8 cellular contexts compared by ENCODE assay signal in the genomic region with DNA sequence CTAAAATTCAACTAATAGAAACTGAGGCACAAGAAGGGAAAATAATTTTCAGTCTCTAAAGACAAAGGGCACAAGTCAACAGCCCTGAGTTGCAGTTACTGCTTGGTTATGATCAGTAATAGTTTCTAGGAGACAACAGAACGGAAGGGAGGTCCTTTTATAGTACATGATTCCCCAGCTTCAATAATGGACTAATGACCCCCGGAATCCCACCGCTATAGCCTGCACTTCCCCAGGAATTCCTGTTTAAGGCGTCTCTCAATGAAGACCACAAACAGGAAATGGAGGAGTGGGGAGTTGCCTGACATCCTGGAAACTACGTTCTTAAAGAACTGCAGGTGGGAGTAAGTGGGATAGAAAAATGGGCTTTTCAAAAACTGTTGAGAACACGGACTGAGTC.
DNase-seq lines count a peak whose midpoint lies in the region; ATAC-seq, FAIRE-seq and TF ChIP-seq lines count a peak whose summit lies in the region.

No MANE protein-coding gene starts in this region.

- H3K4me1 ChIP-seq in OCI-LY7 (ENCODE audit: insufficient read depth, low read length, poor library complexity, severe bottlenecking) = peaks cover 30% of the 10 kb centered on the region
- peaks cover 35% of the 10 kb centered on the region for H3K4me1 ChIP-seq in endothelial cell of umbilical vein (ENCODE audit: control insufficient read depth, extremely low read depth, insufficient read depth, low read length)
- H3K4me1 ChIP-seq in rectal smooth muscle tissue (ENCODE audit: control insufficient read depth, insufficient read depth, low read length) = peaks cover 17% of the 10 kb centered on the region

- no peaks in the 10 kb centered on the region for H3K9me2 ChIP-seq in OCI-LY7 (ENCODE audit: insufficient read depth, low read length)

- no peaks in the 10 kb centered on the region for H3K9me3 ChIP-seq in OCI-LY7 (ENCODE audit: low read length)
- no peaks in the 10 kb centered on the region for H3K9me3 ChIP-seq in endothelial cell of umbilical vein (replicated peaks; ENCODE audit: control insufficient read depth, insufficient read depth, low read length)

- TF ChIP-seq POLR2A in endothelial cell of umbilical vein (IDR thresholded peaks at IDR 0.05; ENCODE audit: low read depth, low read length) = no peak

- POLR2A ChIA-PET in OCI-LY7 (lab: Charles Lee) (interaction anchor here (0.7 to 3.0 kb wide), 8 partner anchors 30 to 161 kb away, joined by 3 to 13 read pairs (median 6); a partner anchor contains a TSS), endothelial cell of umbilical vein (lab: Charles Lee) (interaction anchor here (0.8 to 1.7 kb wide), 4 partner anchors 82 to 141 kb away, joined by 3 to 10 read pairs (median 6); a partner anchor contains a TSS)

- peak; percentile 53 for FAIRE-seq in endothelial cell of umbilical vein (lab: Jason Lieb, UNC)

- H4K20me1 ChIP-seq in OCI-LY7 (ENCODE audit: insufficient read depth, low read length) (no peaks in the 10 kb centered on the region), endothelial cell of umbilical vein (replicated peaks; ENCODE audit: control insufficient read depth, extremely low read depth, insufficient read depth, low read length) (no peaks in the 10 kb centered on the region)

- no TSS peak for BruUV-seq in OCI-LY7 (replicated peaks; lab: Mats Ljungman, UMichigan)
- BruUV-seq in endothelial cell of umbilical vein (replicated peaks; lab: Mats Ljungman, UMichigan) = no TSS peak

- H3K27ac ChIP-seq in OCI-LY7 (ENCODE audit: low read depth, low read length, poor library complexity, severe bottlenecking) = no peak overlapping the region
- peak overlapping the region; percentile 45 for H3K27ac ChIP-seq in endothelial cell of umbilical vein (ENCODE audit: insufficient read depth, low read depth, low read length)
- H3K27ac ChIP-seq in rectal smooth muscle tissue (ENCODE audit: low read depth, low read length) = peak overlapping the region; percentile 89

- H3K4me2 ChIP-seq in OCI-LY7 (ENCODE audit: low read length) (peak overlapping the region; percentile 4; the same call in 1 of the 2 replicates), endothelial cell of umbilical vein (ENCODE audit: insufficient read depth, low read length) (peak overlapping the region; percentile 49)

- DNase-seq in OCI-LY7 (ENCODE audit: low spot score) (no peak), endothelial cell of umbilical vein (ENCODE audit: low read depth, low spot score) (no peak), cortex of kidney (lab: John Stamatoyannopoulos, UW) (no peak)
- no peak for DNase-seq in effector CD4-positive, alpha-beta T cell

- intact Hi-C loops in OCI-LY7 (cut with micrococcal nuclease; ENCODE audit: unreplicated experiment) (loop anchor here (1.0 to 5.0 kb wide), 4 partner anchors 43 to 186 kb away; a partner anchor contains a TSS), endothelial cell of umbilical vein (cut with micrococcal nuclease) (loop anchor here (1.0 kb wide), 2 partner anchors 83 to 128 kb away; a partner anchor contains a TSS)

- CTCF ChIA-PET in OCI-LY7 (lab: Charles Lee; ENCODE audit: unreplicated experiment) (interaction anchor here (0.7 to 2.0 kb wide), 14 partner anchors 9 to 237 kb away, joined by 3 to 20 read pairs (median 4); a partner anchor contains a TSS), endothelial cell of umbilical vein (lab: Charles Lee) (interaction anchor here (0.5 to 6.3 kb wide), 56 partner anchors 9 to 371 kb away, joined by 3 to 235 read pairs (median 6); a partner anchor contains a TSS)

- peak; percentile 64 for TF ChIP-seq CTCF in OCI-LY7 (conservative IDR thresholded peaks at IDR 0.05; ENCODE audit: low read length)
- no peak for TF ChIP-seq CTCF in endothelial cell of umbilical vein (IDR thresholded peaks at IDR 0.05; ENCODE audit: extremely low read depth in 1 of 2, insufficient read depth in 1 of 2, low read depth in 1 of 2, low read length in 2 of 2)

- H3K36me3 ChIP-seq in OCI-LY7 (ENCODE audit: insufficient read depth, low read length) (peaks cover 63% of the 10 kb centered on the region), endothelial cell of umbilical vein (ENCODE audit: control insufficient read depth in 2 of 2, extremely low read depth in 1 of 2, insufficient read depth in 2 of 2, low read length in 2 of 2) (peaks cover 0 to 5% of the 10 kb centered on the region in 2 experiments), rectal smooth muscle tissue (ENCODE audit: control insufficient read depth, insufficient read depth, low read length) (no peaks in the 10 kb centered on the region)

- ATAC-seq in GM18909 (IDR thresholded peaks at IDR 0.05; ENCODE audit: poor library complexity, unreplicated experiment) = peak; percentile 17
- ATAC-seq in GM18870 (IDR thresholded peaks at IDR 0.05; ENCODE audit: unreplicated experiment) = no peak
- no peak for ATAC-seq in HG03139 (IDR thresholded peaks at IDR 0.05; ENCODE audit: unreplicated experiment)

- H2AFZ ChIP-seq in OCI-LY7 (ENCODE audit: low read length) (peak overlapping the region; percentile 60; the same call in 1 of the 2 replicates), endothelial cell of umbilical vein (ENCODE audit: low read depth, low read length) (peak overlapping the region; percentile 52)

- H3K27me3 ChIP-seq in endothelial cell of umbilical vein (ENCODE audit: control insufficient read depth in 2 of 2, insufficient read depth in 2 of 2, low read length in 2 of 2) = no peaks in the 10 kb centered on the region
- no peaks in the 10 kb centered on the region for H3K27me3 ChIP-seq in rectal smooth muscle tissue (ENCODE audit: control insufficient read depth, insufficient read depth, low read length)

- H3K9me1 ChIP-seq in endothelial cell of umbilical vein (replicated peaks; ENCODE audit: control insufficient read depth, extremely low read depth, insufficient read depth, low read length) = no peaks in the 10 kb centered on the region

- dilution Hi-C loops in endothelial cell of umbilical vein (cut with MboI; ENCODE audit: extremely low pct_ligation_motif_present, low sequenced_read_pairs) = no loop called here

- H3K4me3 ChIP-seq in OCI-LY7 (ENCODE audit: low read depth, low read length, poor library complexity, severe bottlenecking) (no peak overlapping the region), endothelial cell of umbilical vein (replicated peaks in 1 of 3; ENCODE audit: insufficient read depth in 1 of 3, low read depth in 1 of 3, low read length in 3 of 3) (peak overlapping the region in 1 of 3 experiments; percentile 25), rectal smooth muscle tissue (ENCODE audit: low read length) (no peak overlapping the region)

- H3K79me2 ChIP-seq in OCI-LY7 (ENCODE audit: insufficient read depth, low read depth, low read length) (no peaks in the 10 kb centered on the region), endothelial cell of umbilical vein (ENCODE audit: control insufficient read depth, insufficient read depth, low read length) (no peaks in the 10 kb centered on the region)

- peak overlapping the region; percentile 39 for H3K9ac ChIP-seq in endothelial cell of umbilical vein (replicated peaks; ENCODE audit: extremely low read depth, insufficient read depth, low read length)
- H3K9ac ChIP-seq in rectal smooth muscle tissue (ENCODE audit: low read length) = no peak overlapping the region

TF ChIP-seq in endothelial cell of umbilical vein, 7 proteins besides CTCF, POLR2A, EP300 and RAD21:
- TF ChIP-seq EZH2 (IDR thresholded peaks at IDR 0.05; ENCODE audit: borderline replicate concordance, low read depth, low read length, severe bottlenecking) (no peak), POLR2AphosphoS5 (IDR thresholded peaks at IDR 0.05; ENCODE audit: insufficient read depth, low read depth, low read length) (no peak), GATA2 (IDR thresholded peaks at IDR 0.05; ENCODE audit: insufficient read depth, insufficient read length, low read depth, low read length) (no peak), MYC (IDR thresholded peaks at IDR 0.05; ENCODE audit: low read depth, low read length) (no peak), FOS (IDR thresholded peaks at IDR 0.05; ENCODE audit: borderline replicate concordance, insufficient read depth, low read length) (no peak), JUN (IDR thresholded peaks at IDR 0.05; ENCODE audit: borderline replicate concordance, insufficient read depth, insufficient read length, low read depth) (no peak)
- TF ChIP-seq, protein P1, sequence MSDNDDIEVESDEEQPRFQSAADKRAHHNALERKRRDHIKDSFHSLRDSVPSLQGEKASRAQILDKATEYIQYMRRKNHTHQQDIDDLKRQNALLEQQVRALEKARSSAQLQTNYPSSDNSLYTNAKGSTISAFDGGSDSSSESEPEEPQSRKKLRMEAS (IDR thresholded peaks at IDR 0.05; ENCODE audit: insufficient read depth, insufficient read length) = no peak
